8 cellular contexts compared by ENCODE assay signal in the genomic region with DNA sequence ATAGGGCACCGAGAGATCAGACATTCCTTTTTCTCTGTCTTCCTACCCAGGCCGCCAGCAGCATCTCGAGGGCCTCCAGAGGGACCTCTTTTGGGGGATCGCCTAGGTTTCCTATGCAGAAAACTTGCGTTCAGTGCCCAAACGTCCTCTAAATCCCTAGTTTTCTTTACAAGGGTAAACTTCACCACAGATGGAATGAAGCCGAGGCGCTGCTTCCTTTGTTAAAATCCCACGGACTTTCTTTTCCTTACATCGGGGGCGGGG. TPM values are rescaled to one million over a fixed set of nuclear protein-coding genes. Genes with fewer than 3 reads are reported as not detected.
DNase-seq lines count a peak whose midpoint lies in the region; ATAC-seq and TF ChIP-seq lines count a peak whose summit lies in the region.

No MANE protein-coding gene starts in this region.

- H3K9ac ChIP-seq in MM.1S (ENCODE audit: low read length), result peak overlapping the region; percentile 78

- H3K27ac Mint-ChIP-seq in CD14-positive monocyte (peak overlapping the region; percentile 89 to 96 (median 93)), nephron progenitor cell (peak overlapping the region; percentile 96)

- peaks cover 25% of the 10 kb centered on the region for H3F3A ChIP-seq in MM.1S (ENCODE audit: insufficient read depth, low read length)

- peaks cover 0 to 2% (median 0%) of the 10 kb centered on the region in 7 donors for H3K9me3 Mint-ChIP-seq in CD14-positive monocyte
- peaks cover 34% of the 10 kb centered on the region for H3K9me3 Mint-ChIP-seq in nephron progenitor cell

- H3K79me2 ChIP-seq in MM.1S (ENCODE audit: low read length), result peaks cover 53% of the 10 kb centered on the region

- TF ChIP-seq CTCF in CD14-positive monocyte (IDR thresholded peaks at IDR 0.05) (no peak), MM.1S (IDR thresholded peaks at IDR 0.05; ENCODE audit: low read length) (no peak; the same call in 1 of the 2 replicates), nephron progenitor cell (IDR thresholded peaks at IDR 0.05) (no peak)

- H3K9me2 ChIP-seq in MM.1S (replicated peaks; ENCODE audit: insufficient read depth, low read length), result no peaks in the 10 kb centered on the region

- H2AFZ ChIP-seq in MM.1S (ENCODE audit: low read length), result no peak overlapping the region

- no peaks in the 10 kb centered on the region for H3K9me3 ChIP-seq in MM.1S (replicated peaks; ENCODE audit: insufficient read depth, low read length)
- no peaks in the 10 kb centered on the region for H3K9me3 ChIP-seq in ectodermal cell (ENCODE audit: control insufficient read depth, low read length)

- intact Hi-C loops in CD14-positive monocyte (cut with micrococcal nuclease), result loop anchor here (10.0 kb wide), 2 partner anchors 236 to 294 kb away; partner anchors contain the start of gene ABCF2 (in 1 of the 2)

- 0% methylated on average over 11 of the region's 11 CpGs for WGBS in ectodermal cell, 2 experiments

- H3K4me1 Mint-ChIP-seq in CD14-positive monocyte (peaks cover 50% of the 10 kb centered on the region), nephron progenitor cell (peaks cover 26% of the 10 kb centered on the region)

- no peaks in the 10 kb centered on the region for H3K36me3 Mint-ChIP-seq in CD14-positive monocyte
- H3K36me3 Mint-ChIP-seq in nephron progenitor cell (ENCODE audit: low read depth), result peaks cover 29% of the 10 kb centered on the region

- H3K27me3 ChIP-seq in MM.1S (replicated peaks; ENCODE audit: insufficient read depth, low read length), result no peaks in the 10 kb centered on the region
- H3K27me3 ChIP-seq in ectodermal cell (ENCODE audit: control insufficient read depth, insufficient read depth, low read length, poor library complexity, severe bottlenecking), result peaks cover 4% of the 10 kb centered on the region

- H3K4me2 ChIP-seq in MM.1S (ENCODE audit: low read depth, low read length), result peak overlapping the region; percentile 84

- ATAC-seq in GM19324 (IDR thresholded peaks at IDR 0.05; ENCODE audit: low FRiP score, unreplicated experiment), result no peak

- H3K4me1 ChIP-seq in MM.1S (ENCODE audit: low read length) (peaks cover 30% of the 10 kb centered on the region), ectodermal cell (ENCODE audit: control insufficient read depth, insufficient read depth, low read length) (no peaks in the 10 kb centered on the region)

- H3K36me3 ChIP-seq in MM.1S (replicated peaks; ENCODE audit: insufficient read depth, low read length), result no peaks in the 10 kb centered on the region
- H3K36me3 ChIP-seq in ectodermal cell (ENCODE audit: control insufficient read depth, insufficient read depth, low read length), result no peaks in the 10 kb centered on the region

- H3K4me3 Mint-ChIP-seq in CD14-positive monocyte (peak overlapping the region; percentile 96 to 98), nephron progenitor cell (peak overlapping the region; percentile 94)

- H3K27ac ChIP-seq in MM.1S (ENCODE audit: low read length), result peak overlapping the region; percentile 79; the same call in 1 of the 2 replicates
- peak overlapping the region; percentile 96 for H3K27ac ChIP-seq in ectodermal cell (ENCODE audit: insufficient read depth, low read depth, low read length, poor library complexity, severe bottlenecking)

- no peak for DNase-seq in CD14-positive monocyte (ENCODE audit: low spot score)
- peak; percentile 28 for DNase-seq in MM.1S
- no peak for DNase-seq in nephron progenitor cell
- DNase-seq in NCI-H524 treated with DMSO at 0.1 percent for 48 hours (lab: John Stamatoyannopoulos, UW), result no peak
- DNase-seq in GOT3 (lab: John Stamatoyannopoulos, UW), result no peak
- DNase-seq in HuH-7.5 (ENCODE audit: low spot score), result no peak

- H4K20me1 ChIP-seq in MM.1S (ENCODE audit: insufficient read depth, low read length), result peaks cover 44% of the 10 kb centered on the region

- H3K4me3 ChIP-seq in MM.1S (ENCODE audit: low read length) (peak overlapping the region; percentile 95), ectodermal cell (ENCODE audit: insufficient read depth, low read depth, low read length) (peak overlapping the region; percentile 86)

- peaks cover 0 to 2% (median 0%) of the 10 kb centered on the region in 3 donors for H3K27me3 Mint-ChIP-seq in CD14-positive monocyte (ENCODE audit: low read depth in 3 of 3)
- H3K27me3 Mint-ChIP-seq in nephron progenitor cell (ENCODE audit: low read depth, poor library complexity), result peaks cover 6% of the 10 kb centered on the region

RNA-seq across cellular contexts. Expression of gene RHEB, which starts 1.0 kb away (rescaled TPM):
- 10 to 100 TPM; 95.8 to 96.1 TPM for polyA plus RNA-seq in CD14-positive monocyte
- polyA plus RNA-seq in ectodermal cell (2013, experiment 1 of 4), result 99.6 TPM
- 95.5 TPM for polyA plus RNA-seq in ectodermal cell (2013, experiment 2 of 4)
- polyA plus RNA-seq in ectodermal cell (2013, experiment 3 of 4), result 87.2 TPM
- polyA plus RNA-seq in ectodermal cell (2013, experiment 4 of 4), result 89.9 TPM
